Comparison of ENCODE assay signal across 9 cellular contexts in genomic region chr10:98404571-98405396, GRCh38.
A peak's percentile ranks its signal among the peaks of the same experiment; 100 is the strongest.
DNase-seq lines count a peak whose midpoint lies in the region; ATAC-seq and TF ChIP-seq lines count a peak whose summit lies in the region.
"Had no signal": no experiment of that assay in that cellular context is flagged by ENCODE, and none has a peak within 500 bp of the region (broad histone marks: within the 10 kb centered on the region; RNA-seq: fewer than 3 reads in every experiment).

No MANE protein-coding gene starts in this region.

- H3K36me3 ChIP-seq in mucosa of stomach (ENCODE audit: control insufficient read depth, insufficient read depth, low read length) = no peaks in the 10 kb centered on the region

- TF ChIP-seq CTCF in GM10266 (IDR thresholded peaks at IDR 0.05; ENCODE audit: control insufficient read depth, insufficient read depth, low read depth, missing control alignments) = no peak

- H3K9me3 ChIP-seq in mucosa of stomach (ENCODE audit: control insufficient read depth, low read length) = no peaks in the 10 kb centered on the region

- H3K4me1 ChIP-seq in mucosa of stomach (ENCODE audit: control insufficient read depth, insufficient read depth, low read length) = peaks cover 44% of the 10 kb centered on the region

- H3K27me3 ChIP-seq in mucosa of stomach (ENCODE audit: control insufficient read depth, insufficient read depth, low read length) = no peaks in the 10 kb centered on the region

- peak overlapping the region; percentile 42 for H3K9ac ChIP-seq in mucosa of stomach (ENCODE audit: low read length)

- no peak overlapping the region for H3K4me3 ChIP-seq in mucosa of stomach (ENCODE audit: low read length)

- ATAC-seq in GM21825 (IDR thresholded peaks at IDR 0.05; ENCODE audit: unreplicated experiment) = peak; percentile 59
- ATAC-seq in GM18519 (IDR thresholded peaks at IDR 0.05; ENCODE audit: low FRiP score, unreplicated experiment) = no peak
- no peak for ATAC-seq in GM21737 (IDR thresholded peaks at IDR 0.05; ENCODE audit: unreplicated experiment)
- no peak for ATAC-seq in GM18517 (IDR thresholded peaks at IDR 0.05; ENCODE audit: unreplicated experiment)

- DNase-seq in GM10266 (ENCODE audit: extremely low spot score) = peak; percentile 57
- peak; percentile 47 for DNase-seq in T1000 (lab: John Stamatoyannopoulos, UW)
- DNase-seq in DMS153 (lab: John Stamatoyannopoulos, UW) = no peak
- DNase-seq: activated CD8-positive, alpha-beta memory T cell treated with anti-CD3 and anti-CD28 coated beads for 24 hours had no signal
